Comparison of ENCODE assay signal across 20 cellular contexts in genomic region chr13:46372071-46372470, GRCh38. TPM values are rescaled to one million over a fixed set of nuclear protein-coding genes. Genes with fewer than 3 reads are reported as not detected.
"Had no signal": no experiment of that assay in that cellular context is flagged by ENCODE, and none has a peak within 500 bp of the region (broad histone marks: within the 10 kb centered on the region; RNA-seq: fewer than 3 reads in every experiment).

No MANE protein-coding gene starts in this region.

- H3K27ac Mint-ChIP-seq: activated CD4-positive, alpha-beta memory T cell treated with anti-CD3 and anti-CD28 coated beads, Interleukin-2, amount 10 ng/mL, durations not matched to agents 7 days and 5 days had no signal

- H3K36me3 ChIP-seq: breast epithelium, ovary, upper lobe of left lung had no signal

- ATAC-seq: sciatic nerve had no signal

- H3K9me3 Mint-ChIP-seq: activated CD4-positive, alpha-beta memory T cell treated with anti-CD3 and anti-CD28 coated beads, Interleukin-2, amount 10 ng/mL, durations not matched to agents 7 days and 5 days; neural crest cell had no signal

- H3K4me3 Mint-ChIP-seq: activated CD4-positive, alpha-beta memory T cell treated with anti-CD3 and anti-CD28 coated beads, Interleukin-2, amount 10 ng/mL, durations not matched to agents 7 days and 5 days; neural crest cell had no signal

- H3K4me1 ChIP-seq: breast epithelium had no signal

- H3K27ac ChIP-seq: breast epithelium, coronary artery, ovary, testis, upper lobe of left lung had no signal

- H3K4me2 ChIP-seq: smooth muscle cell had no signal

- DNase-seq: activated CD4-positive, alpha-beta memory T cell treated with anti-CD3 and anti-CD28 coated beads, Interleukin-2, amount 10 ng/mL, durations not matched to agents 7 days and 5 days; activated CD4-positive, alpha-beta T cell treated with anti-CD3 and anti-CD28 coated beads for 48 hours; activated CD4-positive, CD25-positive, alpha-beta regulatory T cell; activated naive CD4-positive, alpha-beta T cell treated with anti-CD3 and anti-CD28 coated beads, Interleukin-2, amount 50 U/mL, for 16 hours; activated T-cell treated with anti-CD3 and anti-CD28 coated beads, Interleukin-2, amount 50 U/mL, for 1 hour; erythroblast; foreskin melanocyte; head of caudate nucleus; midbrain; ovary; stimulated activated CD4-positive, alpha-beta T cell treated with anti-CD3 and anti-CD28 coated beads, Interleukin-4, amount 100 ng/mL, for 1 hour; testis; upper lobe of left lung had no signal

- H3K9me3 ChIP-seq: breast epithelium, ovary, testis, upper lobe of left lung had no signal

- H3K4me1 Mint-ChIP-seq: activated CD4-positive, alpha-beta memory T cell treated with anti-CD3 and anti-CD28 coated beads, Interleukin-2, amount 10 ng/mL, durations not matched to agents 7 days and 5 days; neural crest cell had no signal

- H3K27me3 Mint-ChIP-seq: activated CD4-positive, alpha-beta memory T cell treated with anti-CD3 and anti-CD28 coated beads, Interleukin-2, amount 10 ng/mL, durations not matched to agents 7 days and 5 days had no signal

- H3K4me3 ChIP-seq: breast epithelium, coronary artery, lung, ovary, smooth muscle cell, testis, upper lobe of left lung had no signal

- H3K27me3 ChIP-seq: breast epithelium, ovary, testis, upper lobe of left lung had no signal

RNA-seq across cellular contexts. Expression of gene RUBCNL, which starts 15.0 kb away (rescaled TPM):
- total RNA-seq: activated CD4-positive, alpha-beta memory T cell treated with anti-CD3 and anti-CD28 coated beads, Interleukin-2, amount 10 ng/mL, durations not matched to agents 7 days and 5 days; pulmonary artery endothelial cell had no signal
